25 cellular contexts compared by ENCODE assay signal in the genomic region with DNA sequence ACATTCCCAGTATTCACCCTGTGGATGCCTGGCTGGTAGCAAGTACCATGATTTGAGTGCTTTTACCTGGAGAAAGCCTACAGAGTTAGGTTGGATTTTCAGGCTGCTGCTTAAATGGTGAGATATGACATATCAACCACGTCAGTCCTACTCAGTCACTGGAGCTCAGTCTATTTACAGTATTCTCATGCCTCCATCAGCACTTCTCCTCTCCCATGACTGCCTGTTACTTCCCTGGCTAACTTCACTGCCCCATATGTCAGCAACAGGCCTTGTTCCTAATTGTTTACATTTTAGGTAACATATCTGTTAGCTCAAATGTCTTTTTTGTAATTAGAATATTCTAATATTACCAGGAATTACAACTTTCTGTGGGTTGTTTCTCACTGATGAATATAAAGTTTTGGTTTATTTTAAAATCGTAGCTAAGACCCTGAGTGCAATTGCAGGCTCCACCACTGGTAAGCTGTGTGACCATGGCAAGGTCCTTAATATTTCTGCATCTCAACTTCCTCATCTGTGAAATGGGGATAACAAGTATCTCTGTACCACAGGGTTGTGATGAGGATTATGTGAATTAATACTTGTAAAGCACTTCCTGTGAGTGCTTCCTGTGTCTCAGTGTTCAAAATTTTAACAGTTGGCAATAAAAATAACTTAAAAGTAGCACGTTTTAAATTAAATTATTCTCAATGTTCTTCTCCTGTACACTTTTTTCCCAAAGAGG.
"Had no signal": no experiment of that assay in that cellular context is flagged by ENCODE, and none has a peak within 500 bp of the region (broad histone marks: within the 10 kb centered on the region; RNA-seq: fewer than 3 reads in every experiment).

No MANE protein-coding gene starts in this region.

- ATAC-seq: activated CD8-positive, alpha-beta memory T cell treated with anti-CD3 and anti-CD28 coated beads, Interleukin-2, amount 10 ng/mL, durations not matched to agents 7 days and 5 days; Right ventricle myocardium inferior; T-cell had no signal

- H3K9me3 ChIP-seq: breast epithelium, colonic mucosa had no signal

- H3K4me3 ChIP-seq: breast epithelium, colonic mucosa, SK-N-MC had no signal

- H3K36me3 ChIP-seq: breast epithelium, colonic mucosa had no signal

- DNase-seq: activated B cell treated with CpG ODN at 0.5 μM for 24 hours; activated CD4-positive, alpha-beta T cell treated with anti-CD3 and anti-CD28 coated beads for 1 hour; activated CD4-positive, alpha-beta T cell treated with anti-CD3 and anti-CD28 coated beads, Interleukin-2, amount 10 ng/mL, durations not matched to agents 24 days and 14 days; activated CD4-positive, alpha-beta T cell treated with anti-CD3 and anti-CD28 coated beads, Interleukin-2, amount 50 U/mL, for 48 hours; activated CD8-positive, alpha-beta memory T cell treated with anti-CD3 and anti-CD28 coated beads, Interleukin-2, amount 10 ng/mL, durations not matched to agents 7 days and 5 days; activated effector memory CD4-positive, alpha-beta T cell treated with Interleukin-2 at 50 U/mL for 16 hours; activated naive CD4-positive, alpha-beta T cell; activated T-cell treated with anti-CD3 and anti-CD28 coated beads, Interleukin-2, amount 50 U/mL, for 24 hours; aorta; caudate nucleus; colonic mucosa; MM.1S; NCI-H1105 treated with DMSO at 0.1 percent for 48 hours; NCI-H1436 treated with DMSO at 0.1 percent for 48 hours; NCI-H187; NCI-H2081 treated with DMSO at 0.1 percent for 48 hours; NCI-H226; NCI-H526 treated with DMSO at 0.1 percent for 48 hours; RPMI8226; T-cell; T-helper 2 cell; T1000 had no signal

- H3K27me3 ChIP-seq: breast epithelium, colonic mucosa had no signal

- H3K4me1 ChIP-seq: breast epithelium, colonic mucosa had no signal

- H3K27ac ChIP-seq: breast epithelium, colonic mucosa, SK-N-MC had no signal
